ENCODE assay signal across 19 cellular contexts in the genomic region with DNA sequence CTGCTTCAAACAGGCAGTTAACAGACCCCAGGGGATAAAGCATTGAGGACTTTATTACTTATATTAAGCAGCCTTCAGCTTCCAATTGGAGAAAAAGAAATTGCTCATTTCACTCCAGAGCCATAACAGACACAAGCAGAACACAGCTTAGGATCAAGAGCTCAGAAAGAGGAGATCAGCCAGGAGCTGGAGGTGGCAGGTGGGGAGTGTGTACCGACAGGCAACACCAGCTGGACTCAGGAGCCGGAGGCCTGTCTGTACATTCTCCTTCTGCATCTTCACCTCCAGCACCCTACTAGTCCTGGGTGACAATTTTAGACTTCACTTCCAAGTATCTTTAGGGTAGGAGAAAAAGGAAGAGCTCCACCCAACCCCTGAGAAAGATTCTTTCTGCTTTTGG. TPM values are rescaled to one million over a fixed set of nuclear protein-coding genes. Genes with fewer than 3 reads are reported as not detected.
A peak's percentile ranks its signal among the peaks of the same experiment; 100 is the strongest.
DNase-seq lines count a peak whose midpoint lies in the region; ATAC-seq and TF ChIP-seq lines count a peak whose summit lies in the region.
"Had no signal": no experiment of that assay in that cellular context is flagged by ENCODE, and none has a peak within 500 bp of the region (broad histone marks: within the 10 kb centered on the region; RNA-seq: fewer than 3 reads in every experiment).

No MANE protein-coding gene starts in this region.

- WGBS in heart left ventricle, 4 donors = 57 to 87% (median 79%) methylated on average over 2 of the region's 2 CpGs

- no peak for TF ChIP-seq CTCF in heart left ventricle (IDR thresholded peaks at IDR 0.05)

- intact Hi-C loops in heart left ventricle (cut with DNase I) (no loop called here), left ventricle myocardium superior (cut with micrococcal nuclease) (no loop called here)

- DNase-seq in DMS 273 (lab: John Stamatoyannopoulos, UW; ENCODE audit: unreplicated experiment) = peak; percentile 58
- no peak for DNase-seq in DMS 273 treated with DMSO at 0.1 percent for 48 hours (lab: John Stamatoyannopoulos, UW)
- no peak for DNase-seq in heart left ventricle
- DNase-seq in left ventricle myocardium superior = no peak
- DNase-seq in NCI-H82 (lab: John Stamatoyannopoulos, UW) = peak; percentile 89
- DNase-seq in cerebellum (ENCODE audit: low spot score) = peak; percentile 51
- DNase-seq in NCI-H774 (lab: John Stamatoyannopoulos, UW) = no peak
- DNase-seq in erythroblast (lab: John Stamatoyannopoulos, UW) = no peak
- DNase-seq: AML-193; Caco-2; CD4-positive, alpha-beta T cell; GDM1; HCEC 1CT had no signal

- no peaks in the 10 kb centered on the region for H3K9me3 ChIP-seq in heart left ventricle
- H3K9me3 ChIP-seq: A549 had no signal

- H3K36me3 ChIP-seq in heart left ventricle = no peaks in the 10 kb centered on the region

- ATAC-seq in heart left ventricle (no peak), left ventricle myocardium superior (no peak)
- ATAC-seq: A549, GM23338 had no signal

- TF ChIP-seq POLR2A in heart left ventricle (IDR thresholded peaks at IDR 0.05) (no peak), erythroblast (IDR thresholded peaks at IDR 0.05; ENCODE audit: low read length) (no peak)

- H3K4me3 ChIP-seq in heart left ventricle = no peak overlapping the region
- H3K4me3 ChIP-seq: A549, GM23338 had no signal

- H3K4me1 ChIP-seq in heart left ventricle = peaks cover 0 to 64% (median 24%) of the 10 kb centered on the region in 12 donors
- H3K4me1 ChIP-seq: A549 had no signal

- peak overlapping the region in 8 of 12 donors; percentile 1 to 80 (median 40) for H3K27ac ChIP-seq in heart left ventricle
- H3K27ac ChIP-seq: 22Rv1, A549, C4-2B, HL-60 had no signal

- H3K27me3 ChIP-seq in heart left ventricle = no peaks in the 10 kb centered on the region

RNA-seq across cellular contexts. Expression of a gene that starts 35.8 kb away (rescaled TPM):
- total RNA-seq in heart left ventricle = 1 to 10 TPM; 1.9 to 4.8 (median 3.4) TPM
- polyA plus RNA-seq in heart left ventricle = 1 to 10 TPM in 1 of 2 donors, under 1 TPM in 1; 0.72 to 3.8 TPM
- 1.9 TPM for total RNA-seq in left ventricle myocardium superior
- 5.1 TPM for total RNA-seq in cerebellum
- polyA plus RNA-seq: BJ had no signal

Comparison
In these comparisons a context has a peak if more than half of its experiments do, and no peak if none do; other contexts are left out.
1. DNase-seq: peak in DMS 273 (single experiment), NCI-H82 (single experiment) and cerebellum (single experiment); none in DMS 273 treated with DMSO at 0.1 percent for 48 hours (single experiment), heart left ventricle (0 of 5), left ventricle myocardium superior (single experiment), NCI-H774 (single experiment) and erythroblast (0 of 2).